ENCODE assay signal across 10 cellular contexts in the genomic region with DNA sequence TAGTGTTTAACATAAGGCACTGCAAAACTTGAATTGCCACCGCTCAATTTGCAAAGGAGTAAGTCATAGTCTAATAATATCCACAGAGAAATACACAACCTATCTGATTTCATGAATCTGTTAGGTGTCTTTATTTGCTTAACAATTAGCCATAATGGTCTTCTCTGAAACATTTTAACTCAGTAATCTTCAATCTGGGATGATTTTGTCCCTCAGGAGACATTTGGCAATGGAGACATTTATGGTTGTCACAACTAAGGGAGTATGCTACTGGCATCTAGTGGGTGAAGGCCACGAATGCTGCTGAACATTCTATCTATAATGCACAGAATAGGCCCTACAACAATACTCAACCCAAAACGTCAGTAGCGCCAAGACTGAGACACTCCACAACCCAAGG. TPM values are rescaled to one million over a fixed set of nuclear protein-coding genes. Genes with fewer than 3 reads are reported as not detected.
DNase-seq lines count a peak whose midpoint lies in the region; TF ChIP-seq lines count a peak whose summit lies in the region.
"Had no signal": no experiment of that assay in that cellular context is flagged by ENCODE, and none has a peak within 500 bp of the region (broad histone marks: within the 10 kb centered on the region; RNA-seq: fewer than 3 reads in every experiment).

No MANE protein-coding gene starts in this region.

- no peak for TF ChIP-seq EP300 in esophagus muscularis mucosa (IDR thresholded peaks at IDR 0.05)
- TF ChIP-seq EP300 in sigmoid colon (IDR thresholded peaks at IDR 0.05): no peak

- H3K27ac ChIP-seq in esophagus muscularis mucosa (replicated peaks in 1 of 4) (peak overlapping the region in 3 of 4 donors; percentile 37 to 99 (median 98)), sigmoid colon (peak overlapping the region; percentile 15 to 98 (median 59))
- H3K27ac ChIP-seq: C4-2B had no signal

- TF ChIP-seq POLR2A in esophagus muscularis mucosa (IDR thresholded peaks at IDR 0.05; ENCODE audit: low read depth): no peak
- no peak for TF ChIP-seq POLR2A in sigmoid colon (IDR thresholded peaks at IDR 0.05)

- H3K27me3 ChIP-seq in esophagus muscularis mucosa (peaks cover 0 to 4% (median 0%) of the 10 kb centered on the region in 4 donors), sigmoid colon (no peaks in the 10 kb centered on the region)

- H3K9me3 ChIP-seq in esophagus muscularis mucosa: no peaks in the 10 kb centered on the region
- no peaks in the 10 kb centered on the region for H3K9me3 ChIP-seq in sigmoid colon

- H3K9me3 Mint-ChIP-seq in activated T-cell treated with anti-CD3 and anti-CD28 coated beads, Interleukin-2, amount 50 U/mL, for 24 hours: no peaks in the 10 kb centered on the region

- peaks cover 41% of the 10 kb centered on the region for H3K36me3 Mint-ChIP-seq in activated T-cell treated with anti-CD3 and anti-CD28 coated beads, Interleukin-2, amount 50 U/mL, for 24 hours (ENCODE audit: low read depth)

- H3K4me1 Mint-ChIP-seq in activated T-cell treated with anti-CD3 and anti-CD28 coated beads, Interleukin-2, amount 50 U/mL, for 24 hours (ENCODE audit: low read depth): peaks cover 66% of the 10 kb centered on the region

- peaks cover 38 to 84% (median 81%) of the 10 kb centered on the region in 4 donors for H3K4me1 ChIP-seq in esophagus muscularis mucosa
- peaks cover 0 to 74% (median 55%) of the 10 kb centered on the region in 4 donors for H3K4me1 ChIP-seq in sigmoid colon

- DNase-seq in activated T-cell treated with anti-CD3 and anti-CD28 coated beads, Interleukin-2, amount 50 U/mL, for 24 hours: no peak
- DNase-seq in activated T-cell treated with anti-CD3 and anti-CD28 coated beads, Interleukin-2, amount 50 U/mL, for 48 hours: no peak
- DNase-seq in NCI-H446 treated with DMSO at 0.1 percent for 48 hours (lab: John Stamatoyannopoulos, UW) (peak; percentile 21), esophagus muscularis mucosa (ENCODE audit: extremely low spot score) (no peak), sigmoid colon (peak; percentile 4), NCI-H524 treated with DMSO at 0.1 percent for 48 hours (lab: John Stamatoyannopoulos, UW) (no peak), ecto neural progenitor cell (ENCODE audit: low spot score) (no peak), A172 (ENCODE audit: low spot score) (no peak)
- DNase-seq: activated gamma-delta T cell had no signal

- H3K36me3 ChIP-seq in esophagus muscularis mucosa: peaks cover 0 to 7% (median 4%) of the 10 kb centered on the region in 4 donors
- H3K36me3 ChIP-seq in sigmoid colon: peaks cover 0 to 6% (median 0%) of the 10 kb centered on the region in 4 donors

- H3K4me3 ChIP-seq in esophagus muscularis mucosa: no peak overlapping the region
- H3K4me3 ChIP-seq in sigmoid colon: no peak overlapping the region

- TF ChIP-seq CTCF in esophagus muscularis mucosa (IDR thresholded peaks at IDR 0.05) (peak in 1 of 3 experiments; percentile 27), sigmoid colon (IDR thresholded peaks at IDR 0.05) (no peak)

- no peaks in the 10 kb centered on the region for H3K27me3 Mint-ChIP-seq in activated T-cell treated with anti-CD3 and anti-CD28 coated beads, Interleukin-2, amount 50 U/mL, for 24 hours

- intact Hi-C loops in esophagus muscularis mucosa (cut with DNase I): loop anchor here (5.0 kb wide), 2 partner anchors 45 to 160 kb away; no protein-coding TSS in a partner anchor
- intact Hi-C loops in sigmoid colon (cut with DNase I): loop anchor here (5.0 kb wide), 1 partner anchor 50 kb away; no protein-coding TSS in a partner anchor

- H3K27ac Mint-ChIP-seq in activated T-cell treated with anti-CD3 and anti-CD28 coated beads, Interleukin-2, amount 50 U/mL, for 24 hours: peak overlapping the region; percentile 65

- 54% methylated on average over 4 of the region's 4 CpGs for WGBS in esophagus muscularis mucosa
- WGBS in sigmoid colon, 2 donors: 61 to 74% methylated on average over 4 of the region's 4 CpGs

- H3K4me3 Mint-ChIP-seq in activated T-cell treated with anti-CD3 and anti-CD28 coated beads, Interleukin-2, amount 50 U/mL, for 24 hours: peak overlapping the region; percentile 8

RNA-seq across cellular contexts. Expression of a gene that starts 4.3 kb away (rescaled TPM):
- 10 to 100 TPM; 53.7 to 84.3 (median 61.2) TPM for total RNA-seq in esophagus muscularis mucosa
- 100 to 1,000 TPM in 2 of 4 donors, 10 to 100 TPM in 2; 83.2 to 111 (median 96.9) TPM for total RNA-seq in sigmoid colon
- polyA plus RNA-seq in sigmoid colon: 10 to 100 TPM; 20.5 to 31.7 (median 26.4) TPM
- 76.8 and 79.0 TPM in 2 replicates for total RNA-seq in A172 (2014; rRNA removed; shearing (Covaris generic))

Comparison
In these comparisons a context has a peak if more than half of its experiments do, and no peak if none do; other contexts are left out.
1. DNase-seq: peak in NCI-H446 treated with DMSO at 0.1 percent for 48 hours (single experiment) and sigmoid colon (single experiment); none in activated T-cell treated with anti-CD3 and anti-CD28 coated beads, Interleukin-2, amount 50 U/mL, for 24 hours (single experiment), activated T-cell treated with anti-CD3 and anti-CD28 coated beads, Interleukin-2, amount 50 U/mL, for 48 hours (0 of 2), esophagus muscularis mucosa (single experiment), NCI-H524 treated with DMSO at 0.1 percent for 48 hours (single experiment), ecto neural progenitor cell (single experiment) and A172 (single experiment).